Comparison of ENCODE assay signal across 16 cellular contexts in genomic region chr20:22575087-22575721, GRCh38. TPM values are rescaled to one million over a fixed set of nuclear protein-coding genes. Genes with fewer than 3 reads are reported as not detected.
DNase-seq lines count a peak whose midpoint lies in the region; ATAC-seq and TF ChIP-seq lines count a peak whose summit lies in the region.
"Had no signal": no experiment of that assay in that cellular context is flagged by ENCODE, and none has a peak within 500 bp of the region (broad histone marks: within the 10 kb centered on the region; RNA-seq: fewer than 3 reads in every experiment).

No MANE protein-coding gene starts in this region.

- no peak overlapping the region for H3K27ac ChIP-seq in coronary artery

- H3K4me3 ChIP-seq in coronary artery: no peak overlapping the region

- ATAC-seq in GM18867 (IDR thresholded peaks at IDR 0.05; ENCODE audit: unreplicated experiment) (peak; percentile 53), GM21528 (IDR thresholded peaks at IDR 0.05; ENCODE audit: low FRiP score, unreplicated experiment) (no peak), HG03159 (IDR thresholded peaks at IDR 0.05; ENCODE audit: unreplicated experiment) (no peak)
- ATAC-seq: esophagus mucosa had no signal

- peak; percentile 91 for DNase-seq in A172 (ENCODE audit: low spot score)
- DNase-seq in NCI-H146 treated with DMSO at 0.1 percent for 48 hours (lab: John Stamatoyannopoulos, UW; ENCODE audit: unreplicated experiment): peak; percentile 100
- peak; percentile 62 for DNase-seq in coronary artery (ENCODE audit: low spot score)
- no peak for DNase-seq in NCI-H187 treated with DMSO at 0.1 percent for 48 hours (lab: John Stamatoyannopoulos, UW)
- no peak for DNase-seq in C1 segment of cervical spinal cord (lab: John Stamatoyannopoulos, UW)
- DNase-seq: central memory CD4-positive, alpha-beta T cell; DMS79; mesenchymal stem cell; NCI-H2171 treated with DMSO at 0.1 percent for 48 hours; stimulated activated CD8-positive, alpha-beta memory T cell treated with anti-CD3 and anti-CD28 coated beads, Interleukin-4, amount 100 ng/mL, for 48 hours; T1000 had no signal

- TF ChIP-seq CTCF in coronary artery (IDR thresholded peaks at IDR 0.05): no peak

RNA-seq across cellular contexts. Expression of gene FOXA2, which starts 9.2 kb away (rescaled TPM):
- 1.2 and 2.2 TPM in 2 replicates for total RNA-seq in A172 (2014; rRNA removed; shearing (Covaris generic))
- total RNA-seq: urinary bladder had no signal

Comparison
In these comparisons a context has a peak if more than half of its experiments do, and no peak if none do; other contexts are left out.
1. DNase-seq: peak in A172 (single experiment), NCI-H146 treated with DMSO at 0.1 percent for 48 hours (single experiment) and coronary artery (single experiment); none in NCI-H187 treated with DMSO at 0.1 percent for 48 hours (single experiment) and C1 segment of cervical spinal cord (0 of 14).